ENCODE assay signal across 8 cellular contexts in the genomic region with DNA sequence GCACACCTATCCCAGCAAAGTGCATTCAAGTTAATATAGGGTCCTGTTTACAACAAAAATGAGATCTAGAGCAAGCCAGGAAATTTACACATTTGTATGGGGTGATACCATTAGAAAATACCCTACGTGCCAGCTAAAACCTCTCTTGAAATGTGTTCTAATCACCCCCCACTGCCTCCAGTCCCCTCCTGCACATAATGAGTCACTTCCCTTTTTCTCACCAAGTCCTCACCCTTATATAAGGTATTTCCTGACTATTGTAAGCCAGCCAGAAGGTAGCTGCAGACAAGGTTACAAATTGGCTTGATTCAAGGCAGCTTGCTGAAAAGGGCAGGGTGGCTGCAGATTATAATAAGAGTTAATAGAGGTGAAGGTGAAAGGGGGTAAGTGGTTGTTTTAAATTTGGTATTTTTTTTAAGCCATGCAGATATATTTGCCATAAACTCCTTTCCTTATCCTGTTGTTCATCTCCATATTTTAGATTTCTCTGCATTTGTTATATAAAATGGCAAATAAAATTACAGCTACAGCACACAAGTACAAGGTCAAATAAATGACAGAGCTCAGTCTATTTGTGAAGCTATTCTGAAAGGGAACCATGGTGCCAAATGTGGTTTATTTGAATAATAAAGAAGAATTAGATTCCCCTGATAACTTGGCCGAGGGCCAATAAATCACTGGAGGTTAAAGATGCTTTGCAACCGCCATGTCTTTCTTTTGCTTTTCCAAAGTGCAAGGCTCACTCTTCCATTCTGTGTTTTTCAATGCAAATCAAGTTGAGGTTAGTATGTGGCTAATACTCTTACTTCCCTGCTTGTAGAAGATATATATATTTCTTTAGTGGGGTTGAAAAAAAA.
DNase-seq lines count a peak whose midpoint lies in the region; ATAC-seq and TF ChIP-seq lines count a peak whose summit lies in the region.

No MANE protein-coding gene starts in this region.

- ATAC-seq in GM21367 (IDR thresholded peaks at IDR 0.05; ENCODE audit: unreplicated experiment): peak; percentile 78

- in situ Hi-C loops in KBM-7 (cut with MboI; ENCODE audit: low pct_unique_long_range_greater_than_20kb, low sequenced_read_pairs): no loop called here
- in situ Hi-C loops in astrocyte of the cerebellum (cut with HindIII; ENCODE audit: low sequenced_read_pairs): loop anchor here (5.0 to 10.0 kb wide), 2 partner anchors 38 to 740 kb away; no protein-coding TSS in a partner anchor

- H3K4me3 ChIP-seq in astrocyte of the cerebellum (ENCODE audit: low read depth, low read length): no peak overlapping the region

- TF ChIP-seq CTCF in astrocyte of the cerebellum (IDR thresholded peaks at IDR 0.05; ENCODE audit: low read depth, low read length, missing control alignments): no peak

- DNase-seq in AG20443 (ENCODE audit: low spot score): peak; percentile 24
- DNase-seq in KBM-7: peak; percentile 28
- DNase-seq in astrocyte of the cerebellum (ENCODE audit: low read depth): peak; percentile 49
- DNase-seq in NCI-H2107 treated with DMSO at 0.1 percent for 48 hours (lab: John Stamatoyannopoulos, UW; ENCODE audit: unreplicated experiment): no peak
- no peak for DNase-seq in activated CD8-positive, alpha-beta memory T cell treated with anti-CD3 and anti-CD28 coated beads, Interleukin-2, amount 50 U/mL, for 48 hours
- DNase-seq in NCI-H446 (lab: John Stamatoyannopoulos, UW): no peak
- no peak for DNase-seq in stimulated activated CD4-positive, alpha-beta T cell treated with anti-CD3 and anti-CD28 coated beads, Interleukin-4, amount 100 ng/mL, for 1 hour

Comparison
In these comparisons a context has a peak if more than half of its experiments do, and no peak if none do; other contexts are left out.
1. DNase-seq: peak in AG20443 (single experiment), KBM-7 (single experiment) and astrocyte of the cerebellum (single experiment); none in NCI-H2107 treated with DMSO at 0.1 percent for 48 hours (single experiment), activated CD8-positive, alpha-beta memory T cell treated with anti-CD3 and anti-CD28 coated beads, Interleukin-2, amount 50 U/mL, for 48 hours (single experiment), NCI-H446 (0 of 2) and stimulated activated CD4-positive, alpha-beta T cell treated with anti-CD3 and anti-CD28 coated beads, Interleukin-4, amount 100 ng/mL, for 1 hour (single experiment).